11 cellular contexts compared by ENCODE assay signal in the genomic region with DNA sequence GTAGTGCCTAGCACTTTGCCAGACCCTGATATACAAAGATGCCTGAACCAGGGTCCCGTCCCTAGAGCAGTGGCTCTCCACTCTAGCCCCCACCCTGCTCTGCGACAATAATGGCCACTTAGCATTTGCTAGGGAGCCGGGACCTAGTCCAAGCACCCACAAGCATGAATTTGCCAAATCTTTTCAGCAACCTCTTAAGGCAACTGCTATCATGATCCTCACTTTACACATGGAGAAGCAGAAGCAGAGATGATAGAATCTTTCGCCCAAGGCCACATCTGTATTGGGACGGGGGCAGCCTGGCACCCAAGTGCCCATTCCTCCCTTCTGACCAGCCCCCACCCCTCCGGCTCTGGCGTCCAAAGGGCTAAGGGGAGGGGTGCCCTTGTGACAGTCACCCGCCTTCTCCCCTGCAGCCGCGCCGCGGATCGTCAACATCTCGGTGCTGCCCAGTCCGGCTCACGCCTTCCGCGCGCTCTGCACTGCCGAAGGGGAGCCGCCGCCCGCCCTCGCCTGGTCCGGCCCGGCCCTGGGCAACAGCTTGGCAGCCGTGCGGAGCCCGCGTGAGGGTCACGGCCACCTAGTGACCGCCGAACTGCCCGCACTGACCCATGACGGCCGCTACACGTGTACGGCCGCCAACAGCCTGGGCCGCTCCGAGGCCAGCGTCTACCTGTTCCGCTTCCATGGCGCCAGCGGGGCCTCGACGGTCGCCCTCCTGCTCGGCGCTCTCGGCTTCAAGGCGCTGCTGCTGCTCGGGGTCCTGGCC. TPM values are rescaled to one million over a fixed set of nuclear protein-coding genes. Genes with fewer than 3 reads are reported as not detected.
DNase-seq lines count a peak whose midpoint lies in the region; ATAC-seq and TF ChIP-seq lines count a peak whose summit lies in the region.
"Had no signal": no experiment of that assay in that cellular context is flagged by ENCODE, and none has a peak within 500 bp of the region (broad histone marks: within the 10 kb centered on the region; RNA-seq: fewer than 3 reads in every experiment).

No MANE protein-coding gene starts in this region.

- H3K4me3 Mint-ChIP-seq in activated B cell treated with CpG ODN at 0.5 μM for 24 hours: peak overlapping the region; percentile 11

- peak overlapping the region; percentile 39; the same call in 1 of the 2 replicates for H3K4me3 ChIP-seq in iPS-20b (ENCODE audit: low read length)

- H3K27me3 Mint-ChIP-seq in activated B cell treated with CpG ODN at 0.5 μM for 24 hours: peaks cover 51% of the 10 kb centered on the region

- POLR2A ChIA-PET in activated B cell treated with CpG ODN at 0.5 μM for 24 hours (lab: Charles Lee): no interaction called here

- no peaks in the 10 kb centered on the region for H3K9me3 Mint-ChIP-seq in activated B cell treated with CpG ODN at 0.5 μM for 24 hours

- peaks cover 57% of the 10 kb centered on the region for H3K27me3 ChIP-seq in iPS-20b (ENCODE audit: insufficient read depth, low read length)

- H3K4me1 Mint-ChIP-seq in activated B cell treated with CpG ODN at 0.5 μM for 24 hours: peaks cover 10% of the 10 kb centered on the region

- H3K27ac ChIP-seq in iPS-20b (ENCODE audit: low read length): no peak overlapping the region
- H3K27ac ChIP-seq: 22Rv1, transverse colon had no signal

- no peak overlapping the region for H3K9ac ChIP-seq in iPS-20b (ENCODE audit: low read depth, low read length)

- no peak overlapping the region for H3K27ac Mint-ChIP-seq in activated B cell treated with CpG ODN at 0.5 μM for 24 hours

- DNase-seq in DMS79 treated with DMSO at 0.1 percent for 48 hours (lab: John Stamatoyannopoulos, UW): peak; percentile 38
- DNase-seq in DMS79 (lab: John Stamatoyannopoulos, UW): no peak
- no peak for DNase-seq in activated B cell treated with CpG ODN at 0.5 μM for 24 hours
- no peak for DNase-seq in sciatic nerve (ENCODE audit: low spot score)
- DNase-seq in HUDEP-2 (lab: John Stamatoyannopoulos, UW; ENCODE audit: unreplicated experiment in 76 of 76): no peak
- no peak for DNase-seq in DMS 273 treated with DMSO at 0.1 percent for 48 hours (lab: John Stamatoyannopoulos, UW)
- DNase-seq: MM.1S had no signal

- intact Hi-C loops in activated B cell treated with CpG ODN at 0.5 μM for 24 hours (cut with micrococcal nuclease) (loop anchor here (2.0 to 5.0 kb wide), 2 partner anchors 40 to 171 kb away; no protein-coding TSS in a partner anchor), sciatic nerve (cut with DNase I) (no loop called here)

- H3K4me1 ChIP-seq in iPS-20b (ENCODE audit: insufficient read depth, low read length): peaks cover 6% of the 10 kb centered on the region; the same call in 1 of the 2 replicates

- TF ChIP-seq CTCF in activated B cell treated with CpG ODN at 0.5 μM for 24 hours (IDR thresholded peaks at IDR 0.05): no peak

- no peaks in the 10 kb centered on the region for H3K36me3 ChIP-seq in iPS-20b (ENCODE audit: insufficient read depth, low read depth, low read length)
- H3K36me3 ChIP-seq: transverse colon had no signal

- CTCF ChIA-PET in activated B cell treated with CpG ODN at 0.5 μM for 24 hours (lab: Charles Lee): interaction anchor here (1.5 kb wide), 1 partner anchor 173 kb away, joined by 7 read pairs; no protein-coding TSS in a partner anchor

- H3K36me3 Mint-ChIP-seq in activated B cell treated with CpG ODN at 0.5 μM for 24 hours (ENCODE audit: low read depth): no peaks in the 10 kb centered on the region

- ATAC-seq in activated B cell treated with CpG ODN at 0.5 μM for 24 hours (ENCODE audit: low read depth): no peak
- ATAC-seq in sciatic nerve: peak; percentile 44
- ATAC-seq in HG03135 (IDR thresholded peaks at IDR 0.05; ENCODE audit: unreplicated experiment): no peak

- no peaks in the 10 kb centered on the region for H3K9me3 ChIP-seq in iPS-20b (ENCODE audit: insufficient read depth, low read depth, low read length)
- H3K9me3 ChIP-seq: transverse colon had no signal

RNA-seq across cellular contexts. Expression of gene SIGLEC15, which starts 13.0 kb away (rescaled TPM):
- total RNA-seq in activated B cell treated with CpG ODN at 0.5 μM for 24 hours (not detected in 2 replicates), sciatic nerve (0.31 TPM)
- total RNA-seq: transverse colon had no signal
